In genomic region chr1:205658943-205659581, GRCh38 we compare ENCODE assay signal across 9 cellular contexts. TPM values are rescaled to one million over a fixed set of nuclear protein-coding genes. Genes with fewer than 3 reads are reported as not detected.
DNase-seq lines count a peak whose midpoint lies in the region; ATAC-seq, FAIRE-seq and TF ChIP-seq lines count a peak whose summit lies in the region.
"Had no signal": no experiment of that assay in that cellular context is flagged by ENCODE, and none has a peak within 500 bp of the region (broad histone marks: within the 10 kb centered on the region; RNA-seq: fewer than 3 reads in every experiment).

No MANE protein-coding gene starts in this region.

- peaks cover 4% of the 10 kb centered on the region; the same call in 1 of the 2 replicates for H3K36me3 Mint-ChIP-seq in WTC11

- POLR2A ChIA-PET in WTC11 (lab: Charles Lee): interaction anchor here (0.6 to 3.4 kb wide), 9 partner anchors 11 to 175 kb away, joined by 3 to 21 read pairs (median 4); partner anchors contain the start of gene ELK4

- no peaks in the 10 kb centered on the region for H3K9me3 Mint-ChIP-seq in WTC11

- H3K4me3 ChIP-seq in GM06990 (replicated peaks; ENCODE audit: low read depth, low read length) (no peak overlapping the region), bronchial epithelial cell (ENCODE audit: low read depth, low read length) (no peak overlapping the region)

- TF ChIP-seq CTCF in GM06990 (IDR thresholded peaks at IDR 0.05; ENCODE audit: insufficient read depth, low read length, poor library complexity, severe bottlenecking) (peak; percentile 95), WTC11 (IDR thresholded peaks at IDR 0.05) (peak; percentile 83), bronchial epithelial cell (IDR thresholded peaks at IDR 0.05; ENCODE audit: insufficient read depth, low read length, severe bottlenecking) (peak; percentile 91)

- H3K27me3 ChIP-seq in GM06990 (replicated peaks; ENCODE audit: control insufficient read depth, insufficient read depth, low read length): no peaks in the 10 kb centered on the region
- no peaks in the 10 kb centered on the region for H3K27me3 ChIP-seq in bronchial epithelial cell (ENCODE audit: control insufficient read depth, insufficient read depth, low read length)

- ATAC-seq in HG02610 (IDR thresholded peaks at IDR 0.05; ENCODE audit: unreplicated experiment) (peak; percentile 68), WTC11 (peak; percentile 84), GM19035 (IDR thresholded peaks at IDR 0.05; ENCODE audit: unreplicated experiment) (no peak)

- FAIRE-seq in bronchial epithelial cell (lab: Jason Lieb, UNC): no peak
- FAIRE-seq: islet of Langerhans had no signal

- peaks cover 35% of the 10 kb centered on the region for H3K4me1 Mint-ChIP-seq in WTC11

- H3K27me3 Mint-ChIP-seq in WTC11 (ENCODE audit: low read depth): no peaks in the 10 kb centered on the region

- peak overlapping the region; percentile 88; the same call in 1 of the 2 replicates for H3K27ac Mint-ChIP-seq in WTC11

- no peak overlapping the region for H3K4me3 Mint-ChIP-seq in WTC11

- DNase-seq in GM06990 (ENCODE audit: extremely low read depth, insufficient read length) (peak; percentile 62), NCI-H187 (lab: John Stamatoyannopoulos, UW) (peak; percentile 68 to 77), WTC11 (ENCODE audit: low spot score) (peak; percentile 91), bronchial epithelial cell (ENCODE audit: low read depth) (peak; percentile 39), kidney glomerular epithelial cell (lab: John Stamatoyannopoulos, UW) (peak; percentile 59)
- peak; percentile 81 to 82 for DNase-seq in stimulated activated CD4-positive, alpha-beta T cell treated with anti-CD3 and anti-CD28 coated beads, Interleukin-2, amount 100 ng/mL, for 24 hours

- CTCF ChIA-PET in WTC11 (lab: Charles Lee): interaction anchor here (0.7 to 19.1 kb wide), 51 partner anchors 10 to 325 kb away, joined by 3 to 468 read pairs (median 6); partner anchors contain the start of genes ELK4, PM20D1 and SLC45A3

- H3K36me3 ChIP-seq in GM06990 (ENCODE audit: control insufficient read depth, insufficient read depth, low read length) (no peaks in the 10 kb centered on the region; the same call in none of the 2 replicates), bronchial epithelial cell (ENCODE audit: control insufficient read depth, insufficient read depth, low read length) (no peaks in the 10 kb centered on the region)

TF ChIP-seq in WTC11, 78 proteins besides CTCF, POLR2A, EP300 and RAD21:
- TF ChIP-seq HMGXB4 (CRISPR knock-in tag; IDR thresholded peaks at IDR 0.05) (no peak), ZMAT4 (CRISPR knock-in tag; IDR thresholded peaks at IDR 0.05) (no peak), TP53 (CRISPR knock-in tag; IDR thresholded peaks at IDR 0.05) (no peak), FOXK1 (CRISPR knock-in tag; IDR thresholded peaks at IDR 0.05) (no peak), ARID4B (CRISPR knock-in tag; IDR thresholded peaks at IDR 0.05; ENCODE audit: borderline replicate concordance) (no peak), ATF3 (CRISPR knock-in tag; conservative IDR thresholded peaks at IDR 0.05) (no peak), PREB (CRISPR knock-in tag; IDR thresholded peaks at IDR 0.05; ENCODE audit: borderline replicate concordance) (no peak), RORB (CRISPR knock-in tag; IDR thresholded peaks at IDR 0.05) (no peak), ZBTB43 (CRISPR knock-in tag; IDR thresholded peaks at IDR 0.05) (no peak), CREM (CRISPR knock-in tag; IDR thresholded peaks at IDR 0.05) (no peak), CREB1 (CRISPR knock-in tag; IDR thresholded peaks at IDR 0.05) (no peak)
TF ChIP-seq in WTC11: peak in this region for 0.

RNA-seq across cellular contexts. Expression of gene SLC45A3, which starts 21.2 kb away (rescaled TPM):
- total RNA-seq in WTC11 (2021) (14.8 to 15.2 TPM (median 15.0 TPM) in 3 replicates), bronchial epithelial cell (0.77 and 0.79 TPM in 2 replicates)

RNA-seq across cellular contexts. Expression of gene ELK4, which starts 27.3 kb away (rescaled TPM):
- total RNA-seq in WTC11 (2021) (34.4 to 39.0 TPM (median 37.5 TPM) in 3 replicates), bronchial epithelial cell (10.2 and 10.8 TPM in 2 replicates)

Comparison
In these comparisons a context has a peak if more than half of its experiments do, and no peak if none do; other contexts are left out.
1. DNase-seq: peak in every context shown above with its lines; median percentile 91 in WTC11; 82 in stimulated activated CD4-positive, alpha-beta T cell treated with anti-CD3 and anti-CD28 coated beads, Interleukin-2, amount 100 ng/mL, for 24 hours; 72 in NCI-H187; 62 in GM06990; 59 in kidney glomerular epithelial cell; 39 in bronchial epithelial cell.